1 cellular context compared by ENCODE assay signal in genomic region chr10:110222896-110223675, GRCh38.
TF ChIP-seq lines count a peak whose summit lies in the region.

No MANE protein-coding gene starts in this region.

TF ChIP-seq in GM23338, 12 proteins besides CTCF, POLR2A, EP300 and RAD21 (continued from another document):
- TF ChIP-seq, protein P1, sequence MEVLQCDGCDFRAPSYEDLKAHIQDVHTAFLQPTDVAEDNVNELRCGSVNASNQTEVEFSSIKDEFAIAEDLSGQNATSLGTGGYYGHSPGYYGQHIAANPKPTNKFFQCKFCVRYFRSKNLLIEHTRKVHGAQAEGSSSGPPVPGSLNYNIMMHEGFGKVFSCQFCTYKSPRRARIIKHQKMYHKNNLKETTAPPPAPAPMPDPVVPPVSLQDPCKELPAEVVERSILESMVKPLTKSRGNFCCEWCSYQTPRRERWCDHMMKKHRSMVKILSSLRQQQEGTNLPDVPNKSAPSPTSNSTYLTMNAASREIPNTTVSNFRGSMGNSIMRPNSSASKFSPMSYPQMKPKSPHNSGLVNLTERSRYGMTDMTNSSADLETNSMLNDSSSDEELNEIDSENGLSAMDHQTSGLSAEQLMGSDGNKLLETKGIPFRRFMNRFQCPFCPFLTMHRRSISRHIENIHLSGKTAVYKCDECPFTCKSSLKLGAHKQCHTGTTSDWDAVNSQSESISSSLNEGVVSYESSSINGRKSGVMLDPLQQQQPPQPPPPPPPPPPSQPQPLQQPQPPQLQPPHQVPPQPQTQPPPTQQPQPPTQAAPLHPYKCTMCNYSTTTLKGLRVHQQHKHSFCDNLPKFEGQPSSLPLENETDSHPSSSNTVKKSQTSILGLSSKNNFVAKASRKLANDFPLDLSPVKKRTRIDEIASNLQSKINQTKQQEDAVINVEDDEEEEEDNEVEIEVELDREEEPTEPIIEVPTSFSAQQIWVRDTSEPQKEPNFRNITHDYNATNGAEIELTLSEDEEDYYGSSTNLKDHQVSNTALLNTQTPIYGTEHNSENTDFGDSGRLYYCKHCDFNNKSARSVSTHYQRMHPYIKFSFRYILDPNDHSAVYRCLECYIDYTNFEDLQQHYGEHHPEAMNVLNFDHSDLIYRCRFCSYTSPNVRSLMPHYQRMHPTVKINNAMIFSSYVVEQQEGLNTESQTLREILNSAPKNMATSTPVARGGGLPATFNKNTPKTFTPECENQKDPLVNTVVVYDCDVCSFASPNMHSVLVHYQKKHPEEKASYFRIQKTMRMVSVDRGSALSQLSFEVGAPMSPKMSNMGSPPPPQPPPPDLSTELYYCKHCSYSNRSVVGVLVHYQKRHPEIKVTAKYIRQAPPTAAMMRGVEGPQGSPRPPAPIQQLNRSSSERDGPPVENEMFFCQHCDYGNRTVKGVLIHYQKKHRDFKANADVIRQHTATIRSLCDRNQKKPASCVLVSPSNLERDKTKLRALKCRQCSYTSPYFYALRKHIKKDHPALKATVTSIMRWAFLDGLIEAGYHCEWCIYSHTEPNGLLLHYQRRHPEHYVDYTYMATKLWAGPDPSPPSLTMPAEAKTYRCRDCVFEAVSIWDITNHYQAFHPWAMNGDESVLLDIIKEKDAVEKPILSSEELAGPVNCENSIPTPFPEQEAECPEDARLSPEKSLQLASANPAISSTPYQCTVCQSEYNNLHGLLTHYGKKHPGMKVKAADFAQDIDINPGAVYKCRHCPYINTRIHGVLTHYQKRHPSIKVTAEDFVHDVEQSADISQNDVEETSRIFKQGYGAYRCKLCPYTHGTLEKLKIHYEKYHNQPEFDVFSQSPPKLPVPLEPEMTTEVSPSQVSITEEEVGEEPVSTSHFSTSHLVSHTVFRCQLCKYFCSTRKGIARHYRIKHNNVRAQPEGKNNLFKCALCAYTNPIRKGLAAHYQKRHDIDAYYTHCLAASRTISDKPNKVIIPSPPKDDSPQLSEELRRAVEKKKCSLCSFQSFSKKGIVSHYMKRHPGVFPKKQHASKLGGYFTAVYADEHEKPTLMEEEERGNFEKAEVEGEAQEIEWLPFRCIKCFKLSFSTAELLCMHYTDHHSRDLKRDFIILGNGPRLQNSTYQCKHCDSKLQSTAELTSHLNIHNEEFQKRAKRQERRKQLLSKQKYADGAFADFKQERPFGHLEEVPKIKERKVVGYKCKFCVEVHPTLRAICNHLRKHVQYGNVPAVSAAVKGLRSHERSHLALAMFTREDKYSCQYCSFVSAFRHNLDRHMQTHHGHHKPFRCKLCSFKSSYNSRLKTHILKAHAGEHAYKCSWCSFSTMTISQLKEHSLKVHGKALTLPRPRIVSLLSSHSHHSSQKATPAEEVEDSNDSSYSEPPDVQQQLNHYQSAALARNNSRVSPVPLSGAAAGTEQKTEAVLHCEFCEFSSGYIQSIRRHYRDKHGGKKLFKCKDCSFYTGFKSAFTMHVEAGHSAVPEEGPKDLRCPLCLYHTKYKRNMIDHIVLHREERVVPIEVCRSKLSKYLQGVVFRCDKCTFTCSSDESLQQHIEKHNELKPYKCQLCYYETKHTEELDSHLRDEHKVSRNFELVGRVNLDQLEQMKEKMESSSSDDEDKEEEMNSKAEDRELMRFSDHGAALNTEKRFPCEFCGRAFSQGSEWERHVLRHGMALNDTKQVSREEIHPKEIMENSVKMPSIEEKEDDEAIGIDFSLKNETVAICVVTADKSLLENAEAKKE (CRISPR knock-in tag; IDR thresholded peaks at IDR 0.05), result no peak
- TF ChIP-seq NANOG (IDR thresholded peaks at IDR 0.05; ENCODE audit: borderline replicate concordance), result no peak
- TF ChIP-seq CREB1 (CRISPR knock-in tag; IDR thresholded peaks at IDR 0.05; ENCODE audit: low read depth), result no peak
- TF ChIP-seq, protein P2, sequence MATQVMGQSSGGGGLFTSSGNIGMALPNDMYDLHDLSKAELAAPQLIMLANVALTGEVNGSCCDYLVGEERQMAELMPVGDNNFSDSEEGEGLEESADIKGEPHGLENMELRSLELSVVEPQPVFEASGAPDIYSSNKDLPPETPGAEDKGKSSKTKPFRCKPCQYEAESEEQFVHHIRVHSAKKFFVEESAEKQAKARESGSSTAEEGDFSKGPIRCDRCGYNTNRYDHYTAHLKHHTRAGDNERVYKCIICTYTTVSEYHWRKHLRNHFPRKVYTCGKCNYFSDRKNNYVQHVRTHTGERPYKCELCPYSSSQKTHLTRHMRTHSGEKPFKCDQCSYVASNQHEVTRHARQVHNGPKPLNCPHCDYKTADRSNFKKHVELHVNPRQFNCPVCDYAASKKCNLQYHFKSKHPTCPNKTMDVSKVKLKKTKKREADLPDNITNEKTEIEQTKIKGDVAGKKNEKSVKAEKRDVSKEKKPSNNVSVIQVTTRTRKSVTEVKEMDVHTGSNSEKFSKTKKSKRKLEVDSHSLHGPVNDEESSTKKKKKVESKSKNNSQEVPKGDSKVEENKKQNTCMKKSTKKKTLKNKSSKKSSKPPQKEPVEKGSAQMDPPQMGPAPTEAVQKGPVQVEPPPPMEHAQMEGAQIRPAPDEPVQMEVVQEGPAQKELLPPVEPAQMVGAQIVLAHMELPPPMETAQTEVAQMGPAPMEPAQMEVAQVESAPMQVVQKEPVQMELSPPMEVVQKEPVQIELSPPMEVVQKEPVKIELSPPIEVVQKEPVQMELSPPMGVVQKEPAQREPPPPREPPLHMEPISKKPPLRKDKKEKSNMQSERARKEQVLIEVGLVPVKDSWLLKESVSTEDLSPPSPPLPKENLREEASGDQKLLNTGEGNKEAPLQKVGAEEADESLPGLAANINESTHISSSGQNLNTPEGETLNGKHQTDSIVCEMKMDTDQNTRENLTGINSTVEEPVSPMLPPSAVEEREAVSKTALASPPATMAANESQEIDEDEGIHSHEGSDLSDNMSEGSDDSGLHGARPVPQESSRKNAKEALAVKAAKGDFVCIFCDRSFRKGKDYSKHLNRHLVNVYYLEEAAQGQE (IDR thresholded peaks at IDR 0.05; ENCODE audit: unreplicated experiment), result no peak
- no peak for TF ChIP-seq STAT1 (IDR thresholded peaks at IDR 0.05; ENCODE audit: unreplicated experiment)
- TF ChIP-seq EZH2 (IDR thresholded peaks at IDR 0.05; ENCODE audit: low read depth, unreplicated experiment), result no peak
TF ChIP-seq in GM23338: peak in this region for 0.
